ENCODE assay signal across 16 cellular contexts in genomic region chr1:97245682-97246081, GRCh38.
DNase-seq lines count a peak whose midpoint lies in the region; ATAC-seq and TF ChIP-seq lines count a peak whose summit lies in the region.
"Had no signal": no experiment of that assay in that cellular context is flagged by ENCODE, and none has a peak within 500 bp of the region (broad histone marks: within the 10 kb centered on the region; RNA-seq: fewer than 3 reads in every experiment).

No MANE protein-coding gene starts in this region.

- no peaks in the 10 kb centered on the region for H3K9me3 ChIP-seq in right atrium auricular region
- H3K9me3 ChIP-seq in fibroblast of lung (ENCODE audit: control insufficient read depth, insufficient read depth, low read depth, low read length), result no peaks in the 10 kb centered on the region
- no peaks in the 10 kb centered on the region for H3K9me3 ChIP-seq in mucosa of descending colon
- H3K9me3 ChIP-seq: psoas muscle had no signal

- no peaks in the 10 kb centered on the region for H3K36me3 ChIP-seq in right atrium auricular region
- H3K36me3 ChIP-seq in fibroblast of lung (ENCODE audit: control insufficient read depth, insufficient read depth, low read length), result no peaks in the 10 kb centered on the region
- no peaks in the 10 kb centered on the region for H3K36me3 ChIP-seq in mucosa of descending colon (ENCODE audit: low read depth)

- peak overlapping the region; percentile 3 for H3K4me2 ChIP-seq in fibroblast of lung (ENCODE audit: extremely low read depth, insufficient read depth, low read length)

- H4K20me1 ChIP-seq in fibroblast of lung (ENCODE audit: control insufficient read depth, extremely low read depth, insufficient read depth, low read length), result no peaks in the 10 kb centered on the region

- H2AFZ ChIP-seq in fibroblast of lung (ENCODE audit: low read length), result no peak overlapping the region

- H3K27ac ChIP-seq in right atrium auricular region, result peak overlapping the region in 1 of 2 donors; percentile 27
- no peak overlapping the region for H3K27ac ChIP-seq in fibroblast of lung (ENCODE audit: insufficient read depth, low read length)
- H3K27ac ChIP-seq: psoas muscle, SK-N-MC had no signal

- no peaks in the 10 kb centered on the region for H3K27me3 ChIP-seq in right atrium auricular region
- H3K27me3 ChIP-seq in fibroblast of lung (ENCODE audit: control insufficient read depth, insufficient read depth, low read length), result no peaks in the 10 kb centered on the region

- H3K4me3 ChIP-seq in right atrium auricular region (no peak overlapping the region), fibroblast of lung (replicated peaks in 1 of 4; ENCODE audit: control extremely low read depth in 1 of 4, insufficient read depth in 1 of 4, low read depth in 3 of 4, low read length in 4 of 4) (no peak overlapping the region), mucosa of descending colon (no peak overlapping the region)
- H3K4me3 ChIP-seq: psoas muscle, SK-N-MC had no signal

- no peaks in the 10 kb centered on the region for H3K79me2 ChIP-seq in fibroblast of lung (ENCODE audit: control insufficient read depth, insufficient read depth, low read length)

- DNase-seq in Right ventricle myocardium inferior (ENCODE audit: missing footprints) (no peak), right atrium auricular region (ENCODE audit: low spot score) (no peak), fibroblast of lung (ENCODE audit: low read depth in 2 of 2) (peak; percentile 15 to 59), mucosa of descending colon (peak in 1 of 3 donors; percentile 3), NCI-H146 (lab: John Stamatoyannopoulos, UW) (no peak), DMS153 treated with DMSO at 0.1 percent for 48 hours (lab: John Stamatoyannopoulos, UW; ENCODE audit: unreplicated experiment) (no peak)
- no peak for DNase-seq in stimulated activated CD8-positive, alpha-beta memory T cell treated with anti-CD3 and anti-CD28 coated beads, Interleukin-4, amount 100 ng/mL, for 48 hours
- DNase-seq: activated CD4-positive, alpha-beta T cell treated with anti-CD3 and anti-CD28 coated beads, Interleukin-2, amount 50 U/mL, for 48 hours; Calu3; foreskin melanocyte; immature natural killer cell; psoas muscle; stimulated activated CD4-positive, alpha-beta T cell treated with anti-CD3 and anti-CD28 coated beads, Interleukin-4, amount 100 ng/mL, for 24 hours had no signal

- peak; percentile 80 for ATAC-seq in Right ventricle myocardium inferior
- ATAC-seq in mucosa of descending colon, result peak; percentile 94
- no peak for ATAC-seq in GM18873 (IDR thresholded peaks at IDR 0.05; ENCODE audit: low FRiP score, unreplicated experiment)
- ATAC-seq: psoas muscle; stimulated activated effector memory CD8-positive, alpha-beta T cell treated with anti-CD3 and anti-CD28 coated beads, Interleukin-12 subunit alpha, Interleukin-12 subunit beta, amount 100 ng/mL, for 72 hours had no signal

- no peak overlapping the region for H3K9ac ChIP-seq in fibroblast of lung (ENCODE audit: insufficient read depth, low read length)

- H3K4me1 ChIP-seq in right atrium auricular region (peaks cover 0 to 13% of the 10 kb centered on the region in 2 donors), fibroblast of lung (ENCODE audit: control insufficient read depth, extremely low read depth, insufficient read depth, low read length) (no peaks in the 10 kb centered on the region), mucosa of descending colon (ENCODE audit: low read depth) (no peaks in the 10 kb centered on the region)

- intact Hi-C loops in Right ventricle myocardium inferior (cut with DNase I) (loop anchor here (5.0 kb wide), 1 partner anchor 282 kb away; no protein-coding TSS in a partner anchor), mucosa of descending colon (cut with DNase I, micrococcal nuclease) (no loop called here)

- TF ChIP-seq CTCF in right atrium auricular region (IDR thresholded peaks at IDR 0.05) (no peak), fibroblast of lung (conservative IDR thresholded peaks at IDR 0.05 in 1 of 2, IDR thresholded peaks at IDR 0.05 in 1 of 2; ENCODE audit: low read depth in 1 of 2, low read length in 2 of 2) (no peak), mucosa of descending colon (IDR thresholded peaks at IDR 0.05) (no peak)

Comparison
In these comparisons a context has a peak if more than half of its experiments do, and no peak if none do; other contexts are left out.
1. DNase-seq: peak in fibroblast of lung (2 of 2); none in Right ventricle myocardium inferior (single experiment), right atrium auricular region (single experiment), NCI-H146 (single experiment), DMS153 treated with DMSO at 0.1 percent for 48 hours (single experiment) and stimulated activated CD8-positive, alpha-beta memory T cell treated with anti-CD3 and anti-CD28 coated beads, Interleukin-4, amount 100 ng/mL, for 48 hours (single experiment).